ENCODE assay signal across 7 cellular contexts in the genomic region with DNA sequence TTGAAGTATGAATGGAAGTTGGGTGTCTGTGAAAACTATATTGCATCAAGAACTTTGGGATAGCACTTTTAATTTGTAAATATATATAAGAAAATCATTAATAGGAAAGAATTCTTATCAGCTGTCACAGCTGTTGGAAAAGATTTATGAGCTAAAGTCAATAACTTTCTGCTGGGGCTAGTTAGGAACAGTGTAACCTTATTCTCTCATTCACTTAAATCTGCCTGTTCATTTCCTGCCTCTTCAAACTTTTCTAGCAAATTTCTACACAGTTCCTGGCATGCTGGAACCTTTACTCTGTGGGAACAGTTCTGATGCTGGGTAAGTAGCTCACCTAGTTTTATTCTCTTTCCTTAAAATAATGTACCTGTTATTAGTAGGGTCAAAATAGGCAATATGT.
"Had no signal": no experiment of that assay in that cellular context is flagged by ENCODE, and none has a peak within 500 bp of the region (broad histone marks: within the 10 kb centered on the region; RNA-seq: fewer than 3 reads in every experiment).

No MANE protein-coding gene starts in this region.

- ATAC-seq: GM23338, K562 had no signal

- H3K9me3 Mint-ChIP-seq: GM23338 had no signal

- H3K4me3 ChIP-seq: GM23338, K562 had no signal

- H3K4me3 Mint-ChIP-seq: GM23338 had no signal

- FAIRE-seq: HTR-8/SVneo, K562 had no signal

- H2AFZ ChIP-seq: GM23338 had no signal

- DNase-seq: H7, HCEC 1CT, IMR-90, KG1 had no signal

- H3K4me2 ChIP-seq: GM23338 had no signal

- H3K4me1 Mint-ChIP-seq: GM23338 had no signal

- H3K27ac Mint-ChIP-seq: GM23338 had no signal
